16 cellular contexts compared by ENCODE assay signal in genomic region chr14:62645649-62646048, GRCh38.
"Had no signal": no experiment of that assay in that cellular context is flagged by ENCODE, and none has a peak within 500 bp of the region (broad histone marks: within the 10 kb centered on the region; RNA-seq: fewer than 3 reads in every experiment).

No MANE protein-coding gene starts in this region.

- H3K4me1 ChIP-seq: body of pancreas, gastrocnemius medialis, sigmoid colon, upper lobe of left lung had no signal

- H3K4me3 Mint-ChIP-seq: activated naive CD4-positive, alpha-beta T cell treated with anti-CD3 and anti-CD28 coated beads for 36 hours; activated naive CD8-positive, alpha-beta T cell treated with anti-CD3 and anti-CD28 coated beads, Interleukin-2, amount 50 U/mL, for 24 hours; neural crest cell; stimulated activated naive CD8-positive, alpha-beta T cell treated with anti-CD3 and anti-CD28 coated beads, Interleukin-15, amount 100 ng/mL, for 72 hours had no signal

- H3K9me3 ChIP-seq: body of pancreas, gastrocnemius medialis, ovary, sigmoid colon, upper lobe of left lung had no signal

- H3K4me1 Mint-ChIP-seq: activated naive CD8-positive, alpha-beta T cell treated with anti-CD3 and anti-CD28 coated beads, Interleukin-2, amount 50 U/mL, for 24 hours; neural crest cell; stimulated activated naive CD8-positive, alpha-beta T cell treated with anti-CD3 and anti-CD28 coated beads, Interleukin-15, amount 100 ng/mL, for 72 hours had no signal

- H3K27me3 Mint-ChIP-seq: activated naive CD8-positive, alpha-beta T cell treated with anti-CD3 and anti-CD28 coated beads, Interleukin-2, amount 50 U/mL, for 24 hours; stimulated activated naive CD8-positive, alpha-beta T cell treated with anti-CD3 and anti-CD28 coated beads, Interleukin-15, amount 100 ng/mL, for 72 hours had no signal

- ATAC-seq: activated naive CD8-positive, alpha-beta T cell treated with anti-CD3 and anti-CD28 coated beads, Interleukin-2, amount 50 U/mL, for 24 hours; body of pancreas; gastrocnemius medialis; stimulated activated naive CD8-positive, alpha-beta T cell treated with anti-CD3 and anti-CD28 coated beads, Interleukin-15, amount 100 ng/mL, for 72 hours had no signal

- H3K27me3 ChIP-seq: body of pancreas, gastrocnemius medialis, ovary, sigmoid colon, upper lobe of left lung had no signal

- H3K36me3 ChIP-seq: gastrocnemius medialis, ovary, sigmoid colon, upper lobe of left lung had no signal

- H3K4me3 ChIP-seq: body of pancreas, coronary artery, gastrocnemius medialis, lung, ovary, sigmoid colon, upper lobe of left lung had no signal

- DNase-seq: activated CD4-positive, CD25-positive, alpha-beta regulatory T cell treated with anti-CD3 and anti-CD28 coated beads, Interleukin-2, amount 50 U/mL, for 72 hours; activated naive CD4-positive, alpha-beta T cell treated with anti-CD3 and anti-CD28 coated beads for 36 hours; activated naive CD8-positive, alpha-beta T cell treated with anti-CD3 and anti-CD28 coated beads, Interleukin-2, amount 50 U/mL, for 24 hours; body of pancreas; central memory CD4-positive, alpha-beta T cell; effector memory CD4-positive, alpha-beta T cell; gastrocnemius medialis; ovary; sigmoid colon; stimulated activated CD4-positive, alpha-beta T cell treated with anti-CD3 and anti-CD28 coated beads, Interleukin-1b, Interleukin-23, amount 100 ng/mL, for 48 hours; stimulated activated naive CD8-positive, alpha-beta T cell treated with anti-CD3 and anti-CD28 coated beads, Interleukin-15, amount 100 ng/mL, for 72 hours; upper lobe of left lung had no signal

- H3K27ac ChIP-seq: body of pancreas, coronary artery, gastrocnemius medialis, ovary, sigmoid colon, upper lobe of left lung had no signal

- H3K27ac Mint-ChIP-seq: activated naive CD4-positive, alpha-beta T cell treated with anti-CD3 and anti-CD28 coated beads for 36 hours; activated naive CD8-positive, alpha-beta T cell treated with anti-CD3 and anti-CD28 coated beads, Interleukin-2, amount 50 U/mL, for 24 hours; activated T-helper 2 cell treated with anti-CD3 and anti-CD28 coated beads, Interferon-gamma antibody, Interleukin-2, Interleukin-4, amounts not matched to agents 10 μg/mL and 5 μg/mL and 100 μg/mL, durations not matched to agents 14 hours and 24 hours and 36 hours; stimulated activated naive CD8-positive, alpha-beta T cell treated with anti-CD3 and anti-CD28 coated beads, Interleukin-15, amount 100 ng/mL, for 72 hours had no signal

- H3K9me3 Mint-ChIP-seq: activated naive CD4-positive, alpha-beta T cell treated with anti-CD3 and anti-CD28 coated beads for 36 hours; neural crest cell had no signal
